In genomic region chr1:171313319-171313834, GRCh38 we compare ENCODE assay signal across 8 cellular contexts. TPM values are rescaled to one million over a fixed set of nuclear protein-coding genes. Genes with fewer than 3 reads are reported as not detected.
DNase-seq lines count a peak whose midpoint lies in the region; ATAC-seq and TF ChIP-seq lines count a peak whose summit lies in the region.
"Had no signal": no experiment of that assay in that cellular context is flagged by ENCODE, and none has a peak within 500 bp of the region (broad histone marks: within the 10 kb centered on the region; RNA-seq: fewer than 3 reads in every experiment).

No MANE protein-coding gene starts in this region.

- no peak for DNase-seq in activated naive CD8-positive, alpha-beta T cell treated with anti-CD3 and anti-CD28 coated beads, Interleukin-2, amount 10 ng/mL, durations not matched to agents 7 days and 5 days
- DNase-seq in prostate gland (ENCODE audit: low spot score) = no peak
- DNase-seq in COLO668 (lab: John Stamatoyannopoulos, UW; ENCODE audit: unreplicated experiment) = no peak
- DNase-seq in upper lobe of right lung = no peak
- DNase-seq in lower leg skin (ENCODE audit: low spot score in 2 of 2) = no peak

- H3K9me3 Mint-ChIP-seq in activated naive CD8-positive, alpha-beta T cell treated with anti-CD3 and anti-CD28 coated beads, Interleukin-2, amount 10 ng/mL, durations not matched to agents 7 days and 5 days = no peaks in the 10 kb centered on the region

- ATAC-seq in GM19043 (IDR thresholded peaks at IDR 0.05; ENCODE audit: low read depth, unreplicated experiment) (peak; percentile 51), HG02852 (IDR thresholded peaks at IDR 0.05; ENCODE audit: unreplicated experiment) (peak; percentile 46), upper lobe of right lung (no peak)
- no peak for ATAC-seq in activated naive CD8-positive, alpha-beta T cell treated with anti-CD3 and anti-CD28 coated beads, Interleukin-2, amount 10 ng/mL, durations not matched to agents 7 days and 5 days (ENCODE audit: low read depth)

- no peaks in the 10 kb centered on the region for H3K9me3 ChIP-seq in prostate gland
- H3K9me3 ChIP-seq in upper lobe of right lung = no peaks in the 10 kb centered on the region
- H3K9me3 ChIP-seq: SJSA1 had no signal

- 13% methylated on average over 1 of the region's 1 CpG for WGBS in prostate gland
- 0 to 13% methylated on average over 1 of the region's 1 CpG for WGBS in lower leg skin, 2 donors

- H3K4me1 ChIP-seq in prostate gland (replicated peaks) (no peaks in the 10 kb centered on the region), upper lobe of right lung (peaks cover 3% of the 10 kb centered on the region)

- peaks cover 10% of the 10 kb centered on the region for H3K4me1 Mint-ChIP-seq in activated naive CD8-positive, alpha-beta T cell treated with anti-CD3 and anti-CD28 coated beads, Interleukin-2, amount 10 ng/mL, durations not matched to agents 7 days and 5 days

- H3K4me3 ChIP-seq in prostate gland (no peak overlapping the region), upper lobe of right lung (no peak overlapping the region), lower leg skin (ENCODE audit: low read depth, poor library complexity, severe bottlenecking) (no peak overlapping the region)

- peak overlapping the region; percentile 73 for H3K27ac Mint-ChIP-seq in activated naive CD8-positive, alpha-beta T cell treated with anti-CD3 and anti-CD28 coated beads, Interleukin-2, amount 10 ng/mL, durations not matched to agents 7 days and 5 days

- POLR2A ChIA-PET in activated naive CD8-positive, alpha-beta T cell treated with anti-CD3 and anti-CD28 coated beads, Interleukin-2, amount 10 ng/mL, durations not matched to agents 7 days and 5 days (lab: Charles Lee) = interaction anchor here (0.6 to 0.9 kb wide), 3 partner anchors 64 to 1219 kb away, joined by 3 to 5 read pairs (median 3); no protein-coding TSS in a partner anchor

- peak overlapping the region; percentile 29 to 53 for H3K27ac ChIP-seq in prostate gland
- no peak overlapping the region for H3K27ac ChIP-seq in upper lobe of right lung

- peak overlapping the region; percentile 32 for H3K4me3 Mint-ChIP-seq in activated naive CD8-positive, alpha-beta T cell treated with anti-CD3 and anti-CD28 coated beads, Interleukin-2, amount 10 ng/mL, durations not matched to agents 7 days and 5 days

- no peaks in the 10 kb centered on the region for H3K27me3 ChIP-seq in prostate gland (replicated peaks; ENCODE audit: insufficient read depth)
- H3K27me3 ChIP-seq in upper lobe of right lung = no peaks in the 10 kb centered on the region
- H3K27me3 ChIP-seq: SJSA1 had no signal

- H3K36me3 ChIP-seq in prostate gland (no peaks in the 10 kb centered on the region), upper lobe of right lung (no peaks in the 10 kb centered on the region)
- H3K36me3 ChIP-seq: SJSA1 had no signal

- TF ChIP-seq CTCF in prostate gland (IDR thresholded peaks at IDR 0.05) (no peak), upper lobe of right lung (IDR thresholded peaks at IDR 0.05) (no peak), lower leg skin (IDR thresholded peaks at IDR 0.05) (no peak)

- intact Hi-C loops in prostate gland (cut with DNase I) (loop anchor here (5.0 kb wide), 2 partner anchors 66 to 231 kb away; partner anchors contain the start of gene FMO1), upper lobe of right lung (cut with DNase I) (no loop called here), lower leg skin (cut with DNase I; ENCODE audit: low total_unique reads) (loop anchor here (10.0 kb wide), 1 partner anchor 69 kb away; the partner anchor contains the start of gene FMO1)

- TF ChIP-seq POLR2A in prostate gland (IDR thresholded peaks at IDR 0.05) (no peak), lower leg skin (IDR thresholded peaks at IDR 0.05) (no peak)

- no peaks in the 10 kb centered on the region for H3K27me3 Mint-ChIP-seq in activated naive CD8-positive, alpha-beta T cell treated with anti-CD3 and anti-CD28 coated beads, Interleukin-2, amount 10 ng/mL, durations not matched to agents 7 days and 5 days

- no peaks in the 10 kb centered on the region for H3K36me3 Mint-ChIP-seq in activated naive CD8-positive, alpha-beta T cell treated with anti-CD3 and anti-CD28 coated beads, Interleukin-2, amount 10 ng/mL, durations not matched to agents 7 days and 5 days

RNA-seq across cellular contexts. Expression of gene FMO4, which starts 0.6 kb away (rescaled TPM):
- total RNA-seq in activated naive CD8-positive, alpha-beta T cell treated with anti-CD3 and anti-CD28 coated beads, Interleukin-2, amount 10 ng/mL, durations not matched to agents 7 days and 5 days = 1 to 10 TPM; 2.6 to 3.5 TPM
- total RNA-seq in prostate gland (1 to 10 TPM; 6.7 to 7.1 TPM), upper lobe of right lung (4.3 TPM), lower leg skin (1 to 10 TPM; 2.3 to 4.7 (median 3.2) TPM)

Comparison
In these comparisons a context has a peak if more than half of its experiments do, and no peak if none do; other contexts are left out.
1. ATAC-seq: peak in GM19043 (single experiment) and HG02852 (single experiment); none in activated naive CD8-positive, alpha-beta T cell treated with anti-CD3 and anti-CD28 coated beads, Interleukin-2, amount 10 ng/mL, durations not matched to agents 7 days and 5 days (single experiment) and upper lobe of right lung (single experiment).